ENCODE assay signal across 11 cellular contexts in genomic region chr1:167120899-167121298, GRCh38. TPM values are rescaled to one million over a fixed set of nuclear protein-coding genes. Genes with fewer than 3 reads are reported as not detected.
DNase-seq lines count a peak whose midpoint lies in the region; ATAC-seq, FAIRE-seq and TF ChIP-seq lines count a peak whose summit lies in the region.
"Had no signal": no experiment of that assay in that cellular context is flagged by ENCODE, and none has a peak within 500 bp of the region (broad histone marks: within the 10 kb centered on the region; RNA-seq: fewer than 3 reads in every experiment).

No MANE protein-coding gene starts in this region.

- TF ChIP-seq POLR2A in esophagus muscularis mucosa (IDR thresholded peaks at IDR 0.05; ENCODE audit: low read depth) (no peak), right lobe of liver (IDR thresholded peaks at IDR 0.05) (no peak)

- H3K9me3 Mint-ChIP-seq in activated CD4-positive, alpha-beta memory T cell treated with anti-CD3 and anti-CD28 coated beads for 36 hours = no peaks in the 10 kb centered on the region

- H3K27me3 Mint-ChIP-seq in activated CD4-positive, alpha-beta memory T cell treated with anti-CD3 and anti-CD28 coated beads for 36 hours = no peaks in the 10 kb centered on the region

- H3K4me3 Mint-ChIP-seq in activated CD4-positive, alpha-beta memory T cell treated with anti-CD3 and anti-CD28 coated beads for 36 hours = peak overlapping the region; percentile 74

- no peak for FAIRE-seq in GM19239 (lab: Jason Lieb, UNC)

- peaks cover 5 to 13% (median 10%) of the 10 kb centered on the region in 4 donors for H3K4me1 ChIP-seq in esophagus muscularis mucosa
- H3K4me1 ChIP-seq in rectal smooth muscle tissue (ENCODE audit: control insufficient read depth, insufficient read depth, low read length) = no peaks in the 10 kb centered on the region
- peaks cover 0 to 7% of the 10 kb centered on the region in 2 donors for H3K4me1 ChIP-seq in right atrium auricular region
- H3K4me1 ChIP-seq in right lobe of liver = peaks cover 0 to 4% (median 0%) of the 10 kb centered on the region in 4 donors

- no peak overlapping the region for H3K27ac Mint-ChIP-seq in activated CD4-positive, alpha-beta memory T cell treated with anti-CD3 and anti-CD28 coated beads for 36 hours

- no peaks in the 10 kb centered on the region for H3K9me3 ChIP-seq in esophagus muscularis mucosa
- H3K9me3 ChIP-seq in right atrium auricular region = no peaks in the 10 kb centered on the region
- no peaks in the 10 kb centered on the region for H3K9me3 ChIP-seq in right lobe of liver

- intact Hi-C loops in activated CD4-positive, alpha-beta memory T cell treated with anti-CD3 and anti-CD28 coated beads for 36 hours (cut with micrococcal nuclease) = loop anchor here (5.0 kb wide), 4 partner anchors 34 to 421 kb away; partner anchors contain the start of gene POU2F1
- intact Hi-C loops in esophagus muscularis mucosa (cut with DNase I) = no loop called here
- intact Hi-C loops in right lobe of liver (cut with DNase I) = no loop called here

- no peak for TF ChIP-seq CTCF in esophagus muscularis mucosa (IDR thresholded peaks at IDR 0.05)
- TF ChIP-seq CTCF in right atrium auricular region (IDR thresholded peaks at IDR 0.05) = no peak
- TF ChIP-seq CTCF in right lobe of liver (IDR thresholded peaks at IDR 0.05) = no peak

- H3K4me3 ChIP-seq in H7 (ENCODE audit: insufficient read depth, low read depth, low read length) = peak overlapping the region; percentile 51
- H3K4me3 ChIP-seq in esophagus muscularis mucosa = peak overlapping the region; percentile 45 to 50 (median 46)
- H3K4me3 ChIP-seq in rectal smooth muscle tissue (ENCODE audit: low read length) = peak overlapping the region; percentile 59
- H3K4me3 ChIP-seq in right atrium auricular region = peak overlapping the region in 1 of 2 donors; percentile 36
- H3K4me3 ChIP-seq in right lobe of liver = no peak overlapping the region

- POLR2A ChIA-PET in activated CD4-positive, alpha-beta memory T cell treated with anti-CD3 and anti-CD28 coated beads for 36 hours (lab: Charles Lee) = no interaction called here

- H3K27me3 ChIP-seq in H7 (ENCODE audit: control insufficient read depth, insufficient read depth, low read length) (peaks cover 2% of the 10 kb centered on the region), esophagus muscularis mucosa (peaks cover 0 to 33% (median 0%) of the 10 kb centered on the region in 4 donors), rectal smooth muscle tissue (ENCODE audit: control insufficient read depth, insufficient read depth, low read length) (no peaks in the 10 kb centered on the region), right atrium auricular region (no peaks in the 10 kb centered on the region), right lobe of liver (no peaks in the 10 kb centered on the region)

- WGBS in esophagus muscularis mucosa = 48% methylated on average over 13 of the region's 13 CpGs
- 34% methylated on average over 13 of the region's 13 CpGs for WGBS in right lobe of liver (ENCODE audit: insufficient coverage, low coverage, low lambda C conversion rate, missing lambda C conversion rate)

- no peak for ATAC-seq in right lobe of liver

- no peaks in the 10 kb centered on the region for H3K36me3 Mint-ChIP-seq in activated CD4-positive, alpha-beta memory T cell treated with anti-CD3 and anti-CD28 coated beads for 36 hours

- H3K27ac ChIP-seq in esophagus muscularis mucosa (replicated peaks in 1 of 4) = no peak overlapping the region
- H3K27ac ChIP-seq in rectal smooth muscle tissue (ENCODE audit: low read depth, low read length) = no peak overlapping the region
- H3K27ac ChIP-seq in right atrium auricular region = no peak overlapping the region
- H3K27ac ChIP-seq in right lobe of liver = no peak overlapping the region

- H3K36me3 ChIP-seq in H7 (replicated peaks; ENCODE audit: control insufficient read depth, insufficient read depth, low read length) (no peaks in the 10 kb centered on the region), esophagus muscularis mucosa (peaks cover 0 to 61% (median 0%) of the 10 kb centered on the region in 4 donors), rectal smooth muscle tissue (ENCODE audit: control insufficient read depth, insufficient read depth, low read length) (no peaks in the 10 kb centered on the region), right atrium auricular region (peaks cover 84% of the 10 kb centered on the region), right lobe of liver (no peaks in the 10 kb centered on the region)

- no peak for TF ChIP-seq EP300 in esophagus muscularis mucosa (IDR thresholded peaks at IDR 0.05)

- CTCF ChIA-PET in activated CD4-positive, alpha-beta memory T cell treated with anti-CD3 and anti-CD28 coated beads for 36 hours (lab: Charles Lee) = interaction anchor here (0.7 to 2.2 kb wide), 10 partner anchors 11 to 238 kb away, joined by 3 to 6 read pairs (median 3); partner anchors contain the start of gene POU2F1

- DNase-seq in H7 (no peak), esophagus muscularis mucosa (ENCODE audit: extremely low spot score) (peak; percentile 72), NCI-H2081 treated with DMSO at 0.1 percent for 48 hours (lab: John Stamatoyannopoulos, UW) (no peak), GM19239 (ENCODE audit: insufficient read length, low spot score) (no peak), right atrium auricular region (ENCODE audit: low spot score) (no peak), right lobe of liver (no peak)
- peak; percentile 47 for DNase-seq in activated CD4-positive, alpha-beta memory T cell treated with anti-CD3 and anti-CD28 coated beads for 36 hours

- H3K4me1 Mint-ChIP-seq in activated CD4-positive, alpha-beta memory T cell treated with anti-CD3 and anti-CD28 coated beads for 36 hours (ENCODE audit: low read depth) = peaks cover 5% of the 10 kb centered on the region

- no peak overlapping the region for H3K9ac ChIP-seq in rectal smooth muscle tissue (ENCODE audit: low read length)

RNA-seq across cellular contexts. Expression of gene STYXL2, which starts 27.0 kb away (rescaled TPM):
- total RNA-seq in H7 (2014; rRNA removed; shearing (Covaris generic)) = 0.07 and 0.24 TPM in 2 replicates
- total RNA-seq in activated CD4-positive, alpha-beta memory T cell treated with anti-CD3 and anti-CD28 coated beads for 36 hours = not detected
- total RNA-seq in esophagus muscularis mucosa (under 1 TPM in 2 of 4 donors, not detected in 2; 0.32 to 0.46 TPM), right atrium auricular region (100 to 1,000 TPM in 1 of 2 donors, 10 to 100 TPM in 1; 60.2 to 148 TPM), right lobe of liver (under 1 TPM in 1 of 6 experiments, not detected in 5; 0.12 TPM)
- total RNA-seq: HT-29, OCI-LY7 had no signal

RNA-seq across cellular contexts. Expression of gene GPA33, which starts 30.7 kb away (rescaled TPM):
- total RNA-seq in H7 (2014; rRNA removed; shearing (Covaris generic)) = 0.59 and 0.69 TPM in 2 replicates
- total RNA-seq in activated CD4-positive, alpha-beta memory T cell treated with anti-CD3 and anti-CD28 coated beads for 36 hours = 1 to 10 TPM; 1.8 to 1.9 TPM
- under 1 TPM in 1 of 4 donors, not detected in 3; 0.57 TPM for total RNA-seq in esophagus muscularis mucosa
- 1 to 10 TPM in 1 of 2 donors, not detected in 1; 1.5 TPM for total RNA-seq in right atrium auricular region
- under 1 TPM in 1 of 6 experiments, not detected in 5; 0.12 TPM for total RNA-seq in right lobe of liver
- total RNA-seq: OCI-LY7, sciatic nerve had no signal

Comparison
In these comparisons a context has a peak if more than half of its experiments do, and no peak if none do; other contexts are left out.
1. DNase-seq: peak in activated CD4-positive, alpha-beta memory T cell treated with anti-CD3 and anti-CD28 coated beads for 36 hours (single experiment) and esophagus muscularis mucosa (single experiment); none in H7 (single experiment), NCI-H2081 treated with DMSO at 0.1 percent for 48 hours (single experiment), GM19239 (single experiment), right atrium auricular region (single experiment) and right lobe of liver (0 of 3).
2. H3K4me3 ChIP-seq: peak in H7 (single experiment), esophagus muscularis mucosa (4 of 4) and rectal smooth muscle tissue (single experiment); none in right lobe of liver (0 of 3).
3. RNA of gene STYXL2, which starts 27.0 kb away (total RNA-seq): 60.2 to 148 TPM in right atrium auricular region; 0.32 to 0.46 TPM in esophagus muscularis mucosa, 0.07 to 0.24 TPM in H7, not detected in activated CD4-positive, alpha-beta memory T cell treated with anti-CD3 and anti-CD28 coated beads for 36 hours and 0.12 TPM in right lobe of liver; every median in the first group is over 10 times any median in the second.